14 cellular contexts compared by ENCODE assay signal in the genomic region with DNA sequence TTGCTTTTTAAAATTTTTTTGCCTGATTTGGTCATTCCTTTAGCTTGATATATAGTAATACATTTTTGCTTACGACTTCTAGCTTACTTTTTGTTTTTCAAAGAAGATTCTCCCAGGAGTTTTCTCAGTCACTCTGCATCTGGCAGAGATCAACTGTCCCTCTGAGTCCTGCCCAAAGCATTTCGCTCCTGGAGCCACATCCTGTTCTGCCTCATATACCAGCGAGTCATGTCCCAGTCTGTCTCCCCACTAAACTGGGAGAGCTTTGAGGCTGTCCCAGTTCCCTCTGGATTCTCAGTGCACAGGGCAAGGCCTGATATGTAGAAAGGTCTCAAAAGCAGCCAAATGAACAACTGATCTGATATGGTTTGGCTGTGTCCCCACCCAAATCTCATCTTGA.
"Had no signal": no experiment of that assay in that cellular context is flagged by ENCODE, and none has a peak within 500 bp of the region (broad histone marks: within the 10 kb centered on the region; RNA-seq: fewer than 3 reads in every experiment).

No MANE protein-coding gene starts in this region.

- DNase-seq: activated CD4-positive, alpha-beta T cell treated with anti-CD3 and anti-CD28 coated beads, Interleukin-2, amount 50 U/mL, for 4 hours; activated CD4-positive, CD25-positive, alpha-beta regulatory T cell treated with anti-CD3 and anti-CD28 coated beads, Interleukin-2, amount 50 U/mL, for 72 hours; activated CD8-positive, alpha-beta memory T cell treated with anti-CD3 and anti-CD28 coated beads, Interleukin-2, amount 10 ng/mL, durations not matched to agents 7 days and 5 days; activated gamma-delta T cell; activated T-cell treated with anti-CD3 and anti-CD28 coated beads, Interleukin-2, amount 50 U/mL, for 4 hours; esophagus squamous epithelium; kidney; left ventricle myocardium superior; mesendoderm; stimulated activated CD4-positive, alpha-beta T cell treated with anti-CD3 and anti-CD28 coated beads, Interleukin-4, amount 100 ng/mL, for 1 hour; stimulated activated CD8-positive, alpha-beta memory T cell treated with anti-CD3 and anti-CD28 coated beads, Interleukin-4, amount 100 ng/mL, for 48 hours; upper lobe of right lung had no signal

- H3K4me3 ChIP-seq: esophagus squamous epithelium, gastroesophageal sphincter, upper lobe of right lung had no signal

- FAIRE-seq: colon, kidney had no signal

- ATAC-seq: activated CD8-positive, alpha-beta memory T cell treated with anti-CD3 and anti-CD28 coated beads, Interleukin-2, amount 10 ng/mL, durations not matched to agents 7 days and 5 days; activated T-cell treated with anti-CD3 and anti-CD28 coated beads, Interleukin-2, amount 50 U/mL, for 4 hours; gastroesophageal sphincter; left ventricle myocardium superior; upper lobe of right lung had no signal
